In the genomic region with DNA sequence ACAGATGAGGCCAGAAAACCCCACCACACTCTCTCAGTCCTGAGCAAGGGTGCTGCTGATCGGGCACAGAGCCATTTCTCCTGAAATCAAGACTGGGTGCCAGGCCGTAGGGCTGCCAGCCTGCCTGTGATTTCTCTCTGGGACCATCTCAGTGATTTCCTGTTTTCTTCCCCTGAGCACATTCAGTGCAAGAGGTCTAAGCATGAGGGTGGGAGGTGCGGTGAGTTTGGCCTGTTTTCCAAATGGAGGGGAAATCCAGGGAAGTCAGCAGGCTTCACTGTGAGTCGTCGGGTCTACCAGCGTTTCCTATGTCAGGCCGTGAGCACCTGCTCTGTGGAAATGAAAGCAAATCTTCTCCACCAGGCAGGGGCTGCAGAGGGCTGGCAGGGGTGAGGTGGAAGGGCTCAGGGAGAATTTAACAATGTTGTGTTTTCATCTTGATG, we compare ENCODE assay signal across 8 cellular contexts.
DNase-seq lines count a peak whose midpoint lies in the region; ATAC-seq, FAIRE-seq and TF ChIP-seq lines count a peak whose summit lies in the region.

No MANE protein-coding gene starts in this region.

- DNase-seq in H54 (ENCODE audit: insufficient read length, low spot score) (peak; percentile 19), glomerular visceral epithelial cell (ENCODE audit: extremely low spot score) (peak; percentile 9), NCI-H526 treated with DMSO at 0.1 percent for 48 hours (lab: John Stamatoyannopoulos, UW) (no peak), foreskin melanocyte (no peak)
- DNase-seq in activated CD4-positive, alpha-beta T cell treated with anti-CD3 and anti-CD28 coated beads, Interleukin-2, amount 50 U/mL, for 1 hour: peak; percentile 56
- peak; percentile 45 to 61 for DNase-seq in stimulated activated CD4-positive, alpha-beta T cell treated with anti-CD3 and anti-CD28 coated beads, Interleukin-4, amount 100 ng/mL, for 4 hours

- TF ChIP-seq POLR2A in H54 (IDR thresholded peaks at IDR 0.05; ENCODE audit: low read depth, low read length): no peak

- ATAC-seq in HG02852 (IDR thresholded peaks at IDR 0.05; ENCODE audit: unreplicated experiment): no peak
- no peak for ATAC-seq in HG03025 (IDR thresholded peaks at IDR 0.05; ENCODE audit: low FRiP score, unreplicated experiment)

- FAIRE-seq in H54 (lab: Jason Lieb, UNC): peak; percentile 71

Comparison
In these comparisons a context has a peak if more than half of its experiments do, and no peak if none do; other contexts are left out.
1. DNase-seq: peak in H54 (single experiment), activated CD4-positive, alpha-beta T cell treated with anti-CD3 and anti-CD28 coated beads, Interleukin-2, amount 50 U/mL, for 1 hour (single experiment), glomerular visceral epithelial cell (single experiment) and stimulated activated CD4-positive, alpha-beta T cell treated with anti-CD3 and anti-CD28 coated beads, Interleukin-4, amount 100 ng/mL, for 4 hours (2 of 2); none in NCI-H526 treated with DMSO at 0.1 percent for 48 hours (single experiment) and foreskin melanocyte (single experiment).